Comparison of ENCODE assay signal across 1 cellular context in the genomic region with DNA sequence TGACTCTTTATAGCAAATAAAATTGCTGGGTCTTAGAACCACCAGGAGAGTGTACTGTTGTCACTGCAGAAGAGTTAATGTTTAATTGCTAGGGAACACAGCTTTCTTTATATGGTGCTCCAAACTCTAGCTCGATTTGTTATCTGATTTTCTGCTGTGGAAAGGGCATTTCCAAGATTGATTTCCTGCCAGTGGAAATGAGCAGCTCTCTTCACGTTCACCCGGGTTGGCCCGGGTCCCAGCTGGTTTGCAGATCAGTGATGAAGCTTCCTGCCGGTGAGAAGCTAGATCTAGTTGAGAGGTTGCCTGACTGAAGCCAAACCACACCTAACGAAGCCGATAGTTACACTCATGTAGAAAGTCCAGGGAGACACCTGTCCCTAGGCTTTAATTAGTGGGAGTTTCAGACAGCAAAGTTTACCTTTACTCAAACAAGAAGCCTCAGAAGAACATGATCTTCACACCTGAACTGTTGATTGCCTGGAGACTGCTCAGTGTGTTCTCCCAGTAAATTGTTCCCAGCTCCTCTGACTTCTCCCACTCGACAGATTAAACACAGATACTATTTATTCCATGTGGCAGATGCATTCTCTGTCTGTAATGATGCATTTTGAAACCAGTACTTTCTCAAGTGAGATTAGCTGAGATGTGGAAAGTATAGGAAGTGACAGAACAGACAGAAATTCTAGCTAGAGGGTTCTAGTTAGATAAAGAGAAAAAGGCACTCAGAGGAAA.
A peak's percentile ranks its signal among the peaks of the same experiment; 100 is the strongest.
TF ChIP-seq lines count a peak whose summit lies in the region.

No MANE protein-coding gene starts in this region.

TF ChIP-seq in HepG2, 621 proteins besides CTCF, POLR2A, EP300 and RAD21 (continued from another document and continues in another):
- TF ChIP-seq ZNF607 (CRISPR knock-in tag; IDR thresholded peaks at IDR 0.05; ENCODE audit: borderline replicate concordance) (no peak), CEBPB (IDR thresholded peaks at IDR 0.05; ENCODE audit: borderline replicate concordance, low read depth, low read length) (no peak), ATF3 (CRISPR knock-in tag; IDR thresholded peaks at IDR 0.05) (no peak), ZNF180 (CRISPR knock-in tag; IDR thresholded peaks at IDR 0.05; ENCODE audit: borderline replicate concordance, low read depth) (0 out of 2 replicates have a peak, but pooled peaks have one; percentile 19), SIX1 (CRISPR knock-in tag; IDR thresholded peaks at IDR 0.05; ENCODE audit: borderline replicate concordance) (0 out of 2 replicates have a peak, but pooled peaks have one; percentile 50), ZNF550 (CRISPR knock-in tag; IDR thresholded peaks at IDR 0.05; ENCODE audit: borderline replicate concordance) (no peak), ZFX (CRISPR knock-in tag; IDR thresholded peaks at IDR 0.05; ENCODE audit: low read depth) (peak; percentile 23; the same call in 1 of the 2 replicates), ATF2 (CRISPR knock-in tag; IDR thresholded peaks at IDR 0.05) (no peak), PAX8 (CRISPR knock-in tag; IDR thresholded peaks at IDR 0.05; ENCODE audit: borderline replicate concordance) (no peak), ZNF225 (CRISPR knock-in tag; IDR thresholded peaks at IDR 0.05) (no peak), ZSCAN31 (CRISPR knock-in tag; IDR thresholded peaks at IDR 0.05; ENCODE audit: low read depth) (0 out of 2 replicates have a peak, but pooled peaks have one; percentile 58), ZNF780A (CRISPR knock-in tag; IDR thresholded peaks at IDR 0.05) (no peak), PHB2 (IDR thresholded peaks at IDR 0.05; ENCODE audit: partially characterized antibody) (no peak), CEBPG (CRISPR knock-in tag; IDR thresholded peaks at IDR 0.05) (no peak), CREB1 (IDR thresholded peaks at IDR 0.05) (no peak), CREB1 (CRISPR knock-in tag; IDR thresholded peaks at IDR 0.05) (peak; percentile 40; the same call in 1 of the 2 replicates), PAF1 (CRISPR knock-in tag; IDR thresholded peaks at IDR 0.05) (no peak), KDM2A (CRISPR knock-in tag; IDR thresholded peaks at IDR 0.05; ENCODE audit: borderline replicate concordance, low read depth) (peak; percentile 64; the same call in 1 of the 2 replicates), USF2 (IDR thresholded peaks at IDR 0.05; ENCODE audit: low read depth, low read length) (no peak), USF2 (CRISPR knock-in tag; IDR thresholded peaks at IDR 0.05; ENCODE audit: borderline replicate concordance) (peak; percentile 14; the same call in 1 of the 2 replicates), ZNF770 (CRISPR knock-in tag; IDR thresholded peaks at IDR 0.05) (no peak), SRY (CRISPR knock-in tag; IDR thresholded peaks at IDR 0.05) (no peak), HOXD1 (CRISPR knock-in tag; IDR thresholded peaks at IDR 0.05) (0 out of 2 replicates have a peak, but pooled peaks have one; percentile 42), KLF15 (CRISPR knock-in tag; IDR thresholded peaks at IDR 0.05; ENCODE audit: borderline replicate concordance) (no peak), REXO4 (CRISPR knock-in tag; IDR thresholded peaks at IDR 0.05; ENCODE audit: borderline replicate concordance) (no peak), IRF2 (CRISPR knock-in tag; IDR thresholded peaks at IDR 0.05) (no peak; the same call in 1 of the 2 replicates), FOSL2 (CRISPR knock-in tag; IDR thresholded peaks at IDR 0.05) (peak; percentile 62), SRF (IDR thresholded peaks at IDR 0.05; ENCODE audit: low read depth, low read length) (peak; percentile 82), ZNF678 (CRISPR knock-in tag; IDR thresholded peaks at IDR 0.05) (no peak), ZNF558 (CRISPR knock-in tag; IDR thresholded peaks at IDR 0.05; ENCODE audit: borderline replicate concordance) (no peak), MTF2 (CRISPR knock-in tag; IDR thresholded peaks at IDR 0.05; ENCODE audit: borderline replicate concordance) (no peak), NFIC (IDR thresholded peaks at IDR 0.05; ENCODE audit: low read length) (peak; percentile 86), CSRNP1 (CRISPR knock-in tag; IDR thresholded peaks at IDR 0.05) (peak; percentile 21; the same call in 1 of the 2 replicates)
- TF ChIP-seq, protein P1, sequence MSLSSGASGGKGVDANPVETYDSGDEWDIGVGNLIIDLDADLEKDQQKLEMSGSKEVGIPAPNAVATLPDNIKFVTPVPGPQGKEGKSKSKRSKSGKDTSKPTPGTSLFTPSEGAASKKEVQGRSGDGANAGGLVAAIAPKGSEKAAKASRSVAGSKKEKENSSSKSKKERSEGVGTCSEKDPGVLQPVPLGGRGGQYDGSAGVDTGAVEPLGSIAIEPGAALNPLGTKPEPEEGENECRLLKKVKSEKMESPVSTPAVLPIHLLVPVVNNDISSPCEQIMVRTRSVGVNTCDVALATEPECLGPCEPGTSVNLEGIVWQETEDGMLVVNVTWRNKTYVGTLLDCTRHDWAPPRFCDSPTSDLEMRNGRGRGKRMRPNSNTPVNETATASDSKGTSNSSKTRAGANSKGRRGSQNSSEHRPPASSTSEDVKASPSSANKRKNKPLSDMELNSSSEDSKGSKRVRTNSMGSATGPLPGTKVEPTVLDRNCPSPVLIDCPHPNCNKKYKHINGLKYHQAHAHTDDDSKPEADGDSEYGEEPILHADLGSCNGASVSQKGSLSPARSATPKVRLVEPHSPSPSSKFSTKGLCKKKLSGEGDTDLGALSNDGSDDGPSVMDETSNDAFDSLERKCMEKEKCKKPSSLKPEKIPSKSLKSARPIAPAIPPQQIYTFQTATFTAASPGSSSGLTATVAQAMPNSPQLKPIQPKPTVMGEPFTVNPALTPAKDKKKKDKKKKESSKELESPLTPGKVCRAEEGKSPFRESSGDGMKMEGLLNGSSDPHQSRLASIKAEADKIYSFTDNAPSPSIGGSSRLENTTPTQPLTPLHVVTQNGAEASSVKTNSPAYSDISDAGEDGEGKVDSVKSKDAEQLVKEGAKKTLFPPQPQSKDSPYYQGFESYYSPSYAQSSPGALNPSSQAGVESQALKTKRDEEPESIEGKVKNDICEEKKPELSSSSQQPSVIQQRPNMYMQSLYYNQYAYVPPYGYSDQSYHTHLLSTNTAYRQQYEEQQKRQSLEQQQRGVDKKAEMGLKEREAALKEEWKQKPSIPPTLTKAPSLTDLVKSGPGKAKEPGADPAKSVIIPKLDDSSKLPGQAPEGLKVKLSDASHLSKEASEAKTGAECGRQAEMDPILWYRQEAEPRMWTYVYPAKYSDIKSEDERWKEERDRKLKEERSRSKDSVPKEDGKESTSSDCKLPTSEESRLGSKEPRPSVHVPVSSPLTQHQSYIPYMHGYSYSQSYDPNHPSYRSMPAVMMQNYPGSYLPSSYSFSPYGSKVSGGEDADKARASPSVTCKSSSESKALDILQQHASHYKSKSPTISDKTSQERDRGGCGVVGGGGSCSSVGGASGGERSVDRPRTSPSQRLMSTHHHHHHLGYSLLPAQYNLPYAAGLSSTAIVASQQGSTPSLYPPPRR (CRISPR knock-in tag; IDR thresholded peaks at IDR 0.05; ENCODE audit: borderline replicate concordance), result peak; percentile 50; the same call in 1 of the 2 replicates
- TF ChIP-seq, protein P2, sequence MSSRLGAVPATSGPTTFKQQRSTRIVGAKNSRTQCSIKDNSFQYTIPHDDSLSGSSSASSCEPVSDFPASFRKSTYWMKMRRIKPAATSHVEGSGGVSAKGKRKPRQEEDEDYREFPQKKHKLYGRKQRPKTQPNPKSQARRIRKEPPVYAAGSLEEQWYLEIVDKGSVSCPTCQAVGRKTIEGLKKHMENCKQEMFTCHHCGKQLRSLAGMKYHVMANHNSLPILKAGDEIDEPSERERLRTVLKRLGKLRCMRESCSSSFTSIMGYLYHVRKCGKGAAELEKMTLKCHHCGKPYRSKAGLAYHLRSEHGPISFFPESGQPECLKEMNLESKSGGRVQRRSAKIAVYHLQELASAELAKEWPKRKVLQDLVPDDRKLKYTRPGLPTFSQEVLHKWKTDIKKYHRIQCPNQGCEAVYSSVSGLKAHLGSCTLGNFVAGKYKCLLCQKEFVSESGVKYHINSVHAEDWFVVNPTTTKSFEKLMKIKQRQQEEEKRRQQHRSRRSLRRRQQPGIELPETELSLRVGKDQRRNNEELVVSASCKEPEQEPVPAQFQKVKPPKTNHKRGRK (CRISPR knock-in tag; IDR thresholded peaks at IDR 0.05), result no peak
- TF ChIP-seq, protein P3, sequence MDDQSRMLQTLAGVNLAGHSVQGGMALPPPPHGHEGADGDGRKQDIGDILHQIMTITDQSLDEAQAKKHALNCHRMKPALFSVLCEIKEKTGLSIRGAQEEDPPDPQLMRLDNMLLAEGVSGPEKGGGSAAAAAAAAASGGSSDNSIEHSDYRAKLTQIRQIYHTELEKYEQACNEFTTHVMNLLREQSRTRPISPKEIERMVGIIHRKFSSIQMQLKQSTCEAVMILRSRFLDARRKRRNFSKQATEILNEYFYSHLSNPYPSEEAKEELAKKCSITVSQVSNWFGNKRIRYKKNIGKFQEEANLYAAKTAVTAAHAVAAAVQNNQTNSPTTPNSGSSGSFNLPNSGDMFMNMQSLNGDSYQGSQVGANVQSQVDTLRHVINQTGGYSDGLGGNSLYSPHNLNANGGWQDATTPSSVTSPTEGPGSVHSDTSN (CRISPR knock-in tag; IDR thresholded peaks at IDR 0.05; ENCODE audit: borderline replicate concordance), result no peak
- TF ChIP-seq, protein P4, sequence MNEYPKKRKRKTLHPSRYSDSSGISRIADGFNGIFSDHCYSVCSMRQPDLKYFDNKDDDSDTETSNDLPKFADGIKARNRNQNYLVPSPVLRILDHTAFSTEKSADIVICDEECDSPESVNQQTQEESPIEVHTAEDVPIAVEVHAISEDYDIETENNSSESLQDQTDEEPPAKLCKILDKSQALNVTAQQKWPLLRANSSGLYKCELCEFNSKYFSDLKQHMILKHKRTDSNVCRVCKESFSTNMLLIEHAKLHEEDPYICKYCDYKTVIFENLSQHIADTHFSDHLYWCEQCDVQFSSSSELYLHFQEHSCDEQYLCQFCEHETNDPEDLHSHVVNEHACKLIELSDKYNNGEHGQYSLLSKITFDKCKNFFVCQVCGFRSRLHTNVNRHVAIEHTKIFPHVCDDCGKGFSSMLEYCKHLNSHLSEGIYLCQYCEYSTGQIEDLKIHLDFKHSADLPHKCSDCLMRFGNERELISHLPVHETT (CRISPR knock-in tag; conservative IDR thresholded peaks at IDR 0.05), result no peak
